1 cellular context compared by ENCODE assay signal in the genomic region with DNA sequence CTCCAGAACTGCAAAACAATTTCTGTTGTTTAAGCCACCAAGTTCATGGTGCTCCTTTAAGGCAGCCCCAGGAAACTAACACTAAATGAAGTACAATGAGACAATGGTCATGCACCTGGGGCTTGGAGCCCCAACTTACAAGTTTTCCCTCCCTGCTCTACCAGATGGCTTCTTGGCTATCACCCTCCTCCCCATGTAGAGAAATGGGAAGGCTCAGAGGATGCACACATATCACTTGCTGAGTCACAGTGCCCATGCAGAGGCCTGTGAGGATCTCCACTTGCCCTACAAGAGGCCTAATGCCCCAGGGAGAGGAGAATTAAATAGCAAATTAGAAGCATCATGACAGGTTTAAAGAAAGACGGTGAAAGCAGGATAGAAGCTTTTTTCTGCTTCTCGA.
TF ChIP-seq lines count a peak whose summit lies in the region.

No MANE protein-coding gene starts in this region.

TF ChIP-seq in GM23338, 12 proteins besides CTCF, POLR2A, EP300 and RAD21 (continued from another document):
- TF ChIP-seq, protein P1, sequence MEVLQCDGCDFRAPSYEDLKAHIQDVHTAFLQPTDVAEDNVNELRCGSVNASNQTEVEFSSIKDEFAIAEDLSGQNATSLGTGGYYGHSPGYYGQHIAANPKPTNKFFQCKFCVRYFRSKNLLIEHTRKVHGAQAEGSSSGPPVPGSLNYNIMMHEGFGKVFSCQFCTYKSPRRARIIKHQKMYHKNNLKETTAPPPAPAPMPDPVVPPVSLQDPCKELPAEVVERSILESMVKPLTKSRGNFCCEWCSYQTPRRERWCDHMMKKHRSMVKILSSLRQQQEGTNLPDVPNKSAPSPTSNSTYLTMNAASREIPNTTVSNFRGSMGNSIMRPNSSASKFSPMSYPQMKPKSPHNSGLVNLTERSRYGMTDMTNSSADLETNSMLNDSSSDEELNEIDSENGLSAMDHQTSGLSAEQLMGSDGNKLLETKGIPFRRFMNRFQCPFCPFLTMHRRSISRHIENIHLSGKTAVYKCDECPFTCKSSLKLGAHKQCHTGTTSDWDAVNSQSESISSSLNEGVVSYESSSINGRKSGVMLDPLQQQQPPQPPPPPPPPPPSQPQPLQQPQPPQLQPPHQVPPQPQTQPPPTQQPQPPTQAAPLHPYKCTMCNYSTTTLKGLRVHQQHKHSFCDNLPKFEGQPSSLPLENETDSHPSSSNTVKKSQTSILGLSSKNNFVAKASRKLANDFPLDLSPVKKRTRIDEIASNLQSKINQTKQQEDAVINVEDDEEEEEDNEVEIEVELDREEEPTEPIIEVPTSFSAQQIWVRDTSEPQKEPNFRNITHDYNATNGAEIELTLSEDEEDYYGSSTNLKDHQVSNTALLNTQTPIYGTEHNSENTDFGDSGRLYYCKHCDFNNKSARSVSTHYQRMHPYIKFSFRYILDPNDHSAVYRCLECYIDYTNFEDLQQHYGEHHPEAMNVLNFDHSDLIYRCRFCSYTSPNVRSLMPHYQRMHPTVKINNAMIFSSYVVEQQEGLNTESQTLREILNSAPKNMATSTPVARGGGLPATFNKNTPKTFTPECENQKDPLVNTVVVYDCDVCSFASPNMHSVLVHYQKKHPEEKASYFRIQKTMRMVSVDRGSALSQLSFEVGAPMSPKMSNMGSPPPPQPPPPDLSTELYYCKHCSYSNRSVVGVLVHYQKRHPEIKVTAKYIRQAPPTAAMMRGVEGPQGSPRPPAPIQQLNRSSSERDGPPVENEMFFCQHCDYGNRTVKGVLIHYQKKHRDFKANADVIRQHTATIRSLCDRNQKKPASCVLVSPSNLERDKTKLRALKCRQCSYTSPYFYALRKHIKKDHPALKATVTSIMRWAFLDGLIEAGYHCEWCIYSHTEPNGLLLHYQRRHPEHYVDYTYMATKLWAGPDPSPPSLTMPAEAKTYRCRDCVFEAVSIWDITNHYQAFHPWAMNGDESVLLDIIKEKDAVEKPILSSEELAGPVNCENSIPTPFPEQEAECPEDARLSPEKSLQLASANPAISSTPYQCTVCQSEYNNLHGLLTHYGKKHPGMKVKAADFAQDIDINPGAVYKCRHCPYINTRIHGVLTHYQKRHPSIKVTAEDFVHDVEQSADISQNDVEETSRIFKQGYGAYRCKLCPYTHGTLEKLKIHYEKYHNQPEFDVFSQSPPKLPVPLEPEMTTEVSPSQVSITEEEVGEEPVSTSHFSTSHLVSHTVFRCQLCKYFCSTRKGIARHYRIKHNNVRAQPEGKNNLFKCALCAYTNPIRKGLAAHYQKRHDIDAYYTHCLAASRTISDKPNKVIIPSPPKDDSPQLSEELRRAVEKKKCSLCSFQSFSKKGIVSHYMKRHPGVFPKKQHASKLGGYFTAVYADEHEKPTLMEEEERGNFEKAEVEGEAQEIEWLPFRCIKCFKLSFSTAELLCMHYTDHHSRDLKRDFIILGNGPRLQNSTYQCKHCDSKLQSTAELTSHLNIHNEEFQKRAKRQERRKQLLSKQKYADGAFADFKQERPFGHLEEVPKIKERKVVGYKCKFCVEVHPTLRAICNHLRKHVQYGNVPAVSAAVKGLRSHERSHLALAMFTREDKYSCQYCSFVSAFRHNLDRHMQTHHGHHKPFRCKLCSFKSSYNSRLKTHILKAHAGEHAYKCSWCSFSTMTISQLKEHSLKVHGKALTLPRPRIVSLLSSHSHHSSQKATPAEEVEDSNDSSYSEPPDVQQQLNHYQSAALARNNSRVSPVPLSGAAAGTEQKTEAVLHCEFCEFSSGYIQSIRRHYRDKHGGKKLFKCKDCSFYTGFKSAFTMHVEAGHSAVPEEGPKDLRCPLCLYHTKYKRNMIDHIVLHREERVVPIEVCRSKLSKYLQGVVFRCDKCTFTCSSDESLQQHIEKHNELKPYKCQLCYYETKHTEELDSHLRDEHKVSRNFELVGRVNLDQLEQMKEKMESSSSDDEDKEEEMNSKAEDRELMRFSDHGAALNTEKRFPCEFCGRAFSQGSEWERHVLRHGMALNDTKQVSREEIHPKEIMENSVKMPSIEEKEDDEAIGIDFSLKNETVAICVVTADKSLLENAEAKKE (CRISPR knock-in tag; IDR thresholded peaks at IDR 0.05) = no peak
- TF ChIP-seq CREB1 (CRISPR knock-in tag; IDR thresholded peaks at IDR 0.05; ENCODE audit: low read depth) (no peak), NANOG (IDR thresholded peaks at IDR 0.05; ENCODE audit: borderline replicate concordance) (no peak), STAT1 (IDR thresholded peaks at IDR 0.05; ENCODE audit: unreplicated experiment) (no peak), EZH2phosphoT487 (IDR thresholded peaks at IDR 0.05; ENCODE audit: unreplicated experiment) (no peak), ZNF114 (CRISPR knock-in tag; IDR thresholded peaks at IDR 0.05) (no peak), POLR2AphosphoS5 (IDR thresholded peaks at IDR 0.05; ENCODE audit: low read depth) (no peak), EZH2 (IDR thresholded peaks at IDR 0.05; ENCODE audit: low read depth, unreplicated experiment) (no peak)
- TF ChIP-seq, protein P2, sequence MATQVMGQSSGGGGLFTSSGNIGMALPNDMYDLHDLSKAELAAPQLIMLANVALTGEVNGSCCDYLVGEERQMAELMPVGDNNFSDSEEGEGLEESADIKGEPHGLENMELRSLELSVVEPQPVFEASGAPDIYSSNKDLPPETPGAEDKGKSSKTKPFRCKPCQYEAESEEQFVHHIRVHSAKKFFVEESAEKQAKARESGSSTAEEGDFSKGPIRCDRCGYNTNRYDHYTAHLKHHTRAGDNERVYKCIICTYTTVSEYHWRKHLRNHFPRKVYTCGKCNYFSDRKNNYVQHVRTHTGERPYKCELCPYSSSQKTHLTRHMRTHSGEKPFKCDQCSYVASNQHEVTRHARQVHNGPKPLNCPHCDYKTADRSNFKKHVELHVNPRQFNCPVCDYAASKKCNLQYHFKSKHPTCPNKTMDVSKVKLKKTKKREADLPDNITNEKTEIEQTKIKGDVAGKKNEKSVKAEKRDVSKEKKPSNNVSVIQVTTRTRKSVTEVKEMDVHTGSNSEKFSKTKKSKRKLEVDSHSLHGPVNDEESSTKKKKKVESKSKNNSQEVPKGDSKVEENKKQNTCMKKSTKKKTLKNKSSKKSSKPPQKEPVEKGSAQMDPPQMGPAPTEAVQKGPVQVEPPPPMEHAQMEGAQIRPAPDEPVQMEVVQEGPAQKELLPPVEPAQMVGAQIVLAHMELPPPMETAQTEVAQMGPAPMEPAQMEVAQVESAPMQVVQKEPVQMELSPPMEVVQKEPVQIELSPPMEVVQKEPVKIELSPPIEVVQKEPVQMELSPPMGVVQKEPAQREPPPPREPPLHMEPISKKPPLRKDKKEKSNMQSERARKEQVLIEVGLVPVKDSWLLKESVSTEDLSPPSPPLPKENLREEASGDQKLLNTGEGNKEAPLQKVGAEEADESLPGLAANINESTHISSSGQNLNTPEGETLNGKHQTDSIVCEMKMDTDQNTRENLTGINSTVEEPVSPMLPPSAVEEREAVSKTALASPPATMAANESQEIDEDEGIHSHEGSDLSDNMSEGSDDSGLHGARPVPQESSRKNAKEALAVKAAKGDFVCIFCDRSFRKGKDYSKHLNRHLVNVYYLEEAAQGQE (IDR thresholded peaks at IDR 0.05; ENCODE audit: unreplicated experiment) = no peak
- TF ChIP-seq, protein P3, sequence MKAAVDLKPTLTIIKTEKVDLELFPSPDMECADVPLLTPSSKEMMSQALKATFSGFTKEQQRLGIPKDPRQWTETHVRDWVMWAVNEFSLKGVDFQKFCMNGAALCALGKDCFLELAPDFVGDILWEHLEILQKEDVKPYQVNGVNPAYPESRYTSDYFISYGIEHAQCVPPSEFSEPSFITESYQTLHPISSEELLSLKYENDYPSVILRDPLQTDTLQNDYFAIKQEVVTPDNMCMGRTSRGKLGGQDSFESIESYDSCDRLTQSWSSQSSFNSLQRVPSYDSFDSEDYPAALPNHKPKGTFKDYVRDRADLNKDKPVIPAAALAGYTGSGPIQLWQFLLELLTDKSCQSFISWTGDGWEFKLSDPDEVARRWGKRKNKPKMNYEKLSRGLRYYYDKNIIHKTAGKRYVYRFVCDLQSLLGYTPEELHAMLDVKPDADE (IDR thresholded peaks at IDR 0.05) = no peak
